Comparison of ENCODE assay signal across 10 cellular contexts in the genomic region with DNA sequence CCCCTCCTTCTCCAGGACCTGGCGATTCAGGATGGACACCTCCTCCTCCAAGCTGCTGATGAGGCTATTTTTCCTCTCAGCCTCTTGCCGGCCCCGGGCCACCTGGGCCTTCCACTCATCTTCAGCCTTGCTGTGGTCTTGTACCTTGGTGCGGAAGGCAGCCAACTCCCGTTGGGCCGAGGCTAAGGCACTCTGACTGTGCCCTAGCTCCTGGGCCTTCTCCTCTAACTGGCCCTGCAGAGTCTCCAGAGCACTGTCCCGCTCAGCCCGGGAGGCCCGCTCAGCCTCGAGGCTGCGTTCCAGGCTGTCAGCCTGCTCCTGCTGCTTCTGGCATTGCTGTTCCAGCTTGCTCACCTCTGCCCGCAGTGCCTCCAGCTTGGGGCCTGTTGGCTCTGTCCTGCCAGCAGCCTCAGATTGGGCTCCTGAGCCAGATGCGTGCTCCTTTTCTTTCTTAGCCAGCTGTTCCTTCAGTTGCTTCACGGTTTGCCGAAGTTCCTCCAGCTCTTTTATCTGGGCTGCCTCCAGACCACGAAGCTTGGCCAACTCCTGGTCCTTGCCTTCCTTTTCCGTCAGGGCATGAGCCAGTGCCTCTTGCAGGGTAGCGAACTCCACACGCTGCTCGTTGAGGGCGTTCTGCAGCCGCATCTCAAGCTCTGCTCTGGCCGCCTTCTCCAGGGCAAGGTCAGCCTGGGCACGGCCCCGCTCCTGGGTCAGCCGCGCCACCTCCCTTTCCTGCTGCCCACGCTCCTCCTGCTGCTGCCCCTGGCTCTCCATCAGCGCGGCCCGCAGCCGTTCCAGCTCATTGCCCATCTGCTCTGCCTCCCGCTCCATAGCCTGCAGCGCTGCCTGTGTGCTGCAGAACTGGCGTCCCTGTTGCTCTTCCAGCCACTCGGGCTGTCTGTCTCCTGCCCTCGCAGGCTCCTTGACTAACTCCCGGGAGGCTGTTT. TPM values are rescaled to one million over a fixed set of nuclear protein-coding genes. Genes with fewer than 3 reads are reported as not detected.
DNase-seq lines count a peak whose midpoint lies in the region; ATAC-seq and TF ChIP-seq lines count a peak whose summit lies in the region.
"Had no signal": no experiment of that assay in that cellular context is flagged by ENCODE, and none has a peak within 500 bp of the region (broad histone marks: within the 10 kb centered on the region; RNA-seq: fewer than 3 reads in every experiment).

No MANE protein-coding gene starts in this region.

- H3K27ac ChIP-seq in ascending aorta (peak overlapping the region; percentile 50), right atrium auricular region (peak overlapping the region; percentile 11 to 49), skeletal muscle tissue (ENCODE audit: low read depth, low read length) (peak overlapping the region; percentile 46), GM23338 (ENCODE audit: low read depth) (no peak overlapping the region)

- H3K36me3 ChIP-seq in ascending aorta (peaks cover 100% of the 10 kb centered on the region in 2 donors), right atrium auricular region (peaks cover 100% of the 10 kb centered on the region), skeletal muscle tissue (ENCODE audit: control insufficient read depth in 3 of 3, insufficient read depth in 3 of 3, low read length in 3 of 3) (peaks cover 98 to 99% (median 99%) of the 10 kb centered on the region in 3 donors), GM23338 (ENCODE audit: insufficient read depth) (peaks cover 23% of the 10 kb centered on the region)

- no peak overlapping the region for H3K4me2 ChIP-seq in GM23338

- peaks cover 31 to 34% of the 10 kb centered on the region in 2 donors for H3K4me1 ChIP-seq in ascending aorta
- H3K4me1 ChIP-seq in right atrium auricular region = peaks cover 0 to 53% of the 10 kb centered on the region in 2 donors
- peaks cover 49 to 58% (median 53%) of the 10 kb centered on the region in 3 donors for H3K4me1 ChIP-seq in skeletal muscle tissue (ENCODE audit: control insufficient read depth in 3 of 3, insufficient read depth in 3 of 3, low read length in 3 of 3)
- no peaks in the 10 kb centered on the region for H3K4me1 ChIP-seq in GM23338 (ENCODE audit: insufficient read depth)

- no peak for ATAC-seq in GM23338

- H3K9me3 Mint-ChIP-seq in HFFc6 = no peaks in the 10 kb centered on the region
- no peaks in the 10 kb centered on the region for H3K9me3 Mint-ChIP-seq in GM23338

- DNase-seq in HFFc6 (no peak), ascending aorta (ENCODE audit: low spot score in 2 of 2) (peak in 1 of 2 donors; percentile 65), right atrium auricular region (ENCODE audit: low spot score) (no peak), GM23338 (ENCODE audit: low spot score) (no peak), HuH-7 (ENCODE audit: low spot score) (no peak)
- no peak for DNase-seq in stimulated activated CD8-positive, alpha-beta memory T cell treated with anti-CD3 and anti-CD28 coated beads, Interleukin-4, amount 100 ng/mL, for 48 hours
- no peak for DNase-seq in stimulated activated naive CD4-positive, alpha-beta T cell (lab: John Stamatoyannopoulos, UW)
- DNase-seq: NCI-H524 treated with DMSO at 0.1 percent for 48 hours had no signal

- H2AFZ ChIP-seq in GM23338 = no peak overlapping the region

- no peaks in the 10 kb centered on the region for H3K4me1 Mint-ChIP-seq in HFFc6 (ENCODE audit: low read depth)
- no peaks in the 10 kb centered on the region; the same call in 2 of the 3 replicates for H3K4me1 Mint-ChIP-seq in GM23338

- H3K27me3 ChIP-seq in ascending aorta = no peaks in the 10 kb centered on the region
- no peaks in the 10 kb centered on the region for H3K27me3 ChIP-seq in right atrium auricular region
- no peaks in the 10 kb centered on the region for H3K27me3 ChIP-seq in skeletal muscle tissue (ENCODE audit: control insufficient read depth in 3 of 3, insufficient read depth in 3 of 3, low read length in 3 of 3)
- H3K27me3 ChIP-seq in GM23338 (ENCODE audit: insufficient read depth) = no peaks in the 10 kb centered on the region
- H3K27me3 ChIP-seq: pancreas had no signal

- peak overlapping the region in 2 of 3 donors; percentile 27 to 77 for H3K9ac ChIP-seq in skeletal muscle tissue (ENCODE audit: low read depth in 1 of 3, low read length in 3 of 3)

- no peak overlapping the region for H3K27ac Mint-ChIP-seq in HFFc6
- H3K27ac Mint-ChIP-seq in GM23338 = no peak overlapping the region

- H3K4me3 Mint-ChIP-seq in HFFc6 = peak overlapping the region; percentile 60; the same call in 1 of the 2 replicates
- no peak overlapping the region for H3K4me3 Mint-ChIP-seq in GM23338

- intact Hi-C loops in ascending aorta (cut with DNase I) = no loop called here

- peaks cover 17% of the 10 kb centered on the region for H3K27me3 Mint-ChIP-seq in HFFc6 (ENCODE audit: insufficient read depth)
- H3K27me3 Mint-ChIP-seq in GM23338 (ENCODE audit: insufficient read depth, low read depth, poor library complexity) = peaks cover 20% of the 10 kb centered on the region

- H3K4me3 ChIP-seq in ascending aorta (peak overlapping the region in 1 of 2 donors; percentile 7), right atrium auricular region (no peak overlapping the region), skeletal muscle tissue (ENCODE audit: low read length in 3 of 3) (peak overlapping the region; percentile 45 to 53 (median 49)), GM23338 (no peak overlapping the region)
- H3K4me3 ChIP-seq: pancreas had no signal

- no peaks in the 10 kb centered on the region for H3K79me2 ChIP-seq in GM23338 (replicated peaks; ENCODE audit: insufficient read depth)

- H3K36me3 Mint-ChIP-seq in HFFc6 (ENCODE audit: low read depth) (peaks cover 39% of the 10 kb centered on the region), GM23338 (ENCODE audit: low read depth) (peaks cover 93% of the 10 kb centered on the region)

- no peaks in the 10 kb centered on the region for H3K9me3 ChIP-seq in ascending aorta
- H3K9me3 ChIP-seq in right atrium auricular region = no peaks in the 10 kb centered on the region
- H3K9me3 ChIP-seq in skeletal muscle tissue (ENCODE audit: control insufficient read depth in 3 of 3, low read length in 3 of 3) = no peaks in the 10 kb centered on the region
- H3K9me3 ChIP-seq: pancreas had no signal

- no peak for TF ChIP-seq CTCF in HFFc6 (IDR thresholded peaks at IDR 0.05)
- no peak for TF ChIP-seq CTCF in ascending aorta (IDR thresholded peaks at IDR 0.05)
- TF ChIP-seq CTCF in right atrium auricular region (IDR thresholded peaks at IDR 0.05) = no peak
- TF ChIP-seq CTCF in GM23338 (conservative IDR thresholded peaks at IDR 0.05; ENCODE audit: low read depth in 2 of 2) = no peak

- no peaks in the 10 kb centered on the region for H3F3A ChIP-seq in GM23338 (replicated peaks; ENCODE audit: low read depth)

- H3K9me2 ChIP-seq in GM23338 (ENCODE audit: insufficient read depth) = no peaks in the 10 kb centered on the region

- peaks cover 15% of the 10 kb centered on the region for H4K20me1 ChIP-seq in GM23338 (replicated peaks; ENCODE audit: insufficient read depth)

TF ChIP-seq in GM23338, 12 proteins besides CTCF, POLR2A, EP300 and RAD21 (continues in another document):
- TF ChIP-seq NANOG (IDR thresholded peaks at IDR 0.05; ENCODE audit: borderline replicate concordance) (no peak), ZNF331 (CRISPR knock-in tag; IDR thresholded peaks at IDR 0.05; ENCODE audit: low read depth) (no peak)

RNA-seq across cellular contexts. Expression of a gene that starts 15.3 kb away (rescaled TPM):
- total RNA-seq in HFFc6 (2021; fragmentation: NEBNext Ultra II Directional; extraction: Animal tissue kit (Norgen Biotek cat#: 25700)) = 1 to 10 TPM; 1.5 to 2.3 (median 1.8) TPM
- total RNA-seq in ascending aorta (5.0 TPM), right atrium auricular region (1 to 10 TPM in 1 of 2 donors, under 1 TPM in 1; 0.59 to 3.0 TPM), skeletal muscle tissue (3.1 TPM)
- 5.2 and 11.2 TPM in 2 replicates for total RNA-seq in GM23338 (2014; rRNA removed; shearing (Covaris generic))
- 3.7 and 3.8 TPM in 2 replicates for polyA plus RNA-seq in GM23338 (2016; fragmentation: Nextera tagmentation; extraction: Ambion mirVana)

Comparison
In these comparisons a context has a peak if more than half of its experiments do, and no peak if none do; other contexts are left out.
1. H3K4me3 ChIP-seq: peak in skeletal muscle tissue (3 of 3); none in right atrium auricular region (0 of 2) and GM23338 (single experiment).